ENCODE assay signal across 10 cellular contexts in the genomic region with DNA sequence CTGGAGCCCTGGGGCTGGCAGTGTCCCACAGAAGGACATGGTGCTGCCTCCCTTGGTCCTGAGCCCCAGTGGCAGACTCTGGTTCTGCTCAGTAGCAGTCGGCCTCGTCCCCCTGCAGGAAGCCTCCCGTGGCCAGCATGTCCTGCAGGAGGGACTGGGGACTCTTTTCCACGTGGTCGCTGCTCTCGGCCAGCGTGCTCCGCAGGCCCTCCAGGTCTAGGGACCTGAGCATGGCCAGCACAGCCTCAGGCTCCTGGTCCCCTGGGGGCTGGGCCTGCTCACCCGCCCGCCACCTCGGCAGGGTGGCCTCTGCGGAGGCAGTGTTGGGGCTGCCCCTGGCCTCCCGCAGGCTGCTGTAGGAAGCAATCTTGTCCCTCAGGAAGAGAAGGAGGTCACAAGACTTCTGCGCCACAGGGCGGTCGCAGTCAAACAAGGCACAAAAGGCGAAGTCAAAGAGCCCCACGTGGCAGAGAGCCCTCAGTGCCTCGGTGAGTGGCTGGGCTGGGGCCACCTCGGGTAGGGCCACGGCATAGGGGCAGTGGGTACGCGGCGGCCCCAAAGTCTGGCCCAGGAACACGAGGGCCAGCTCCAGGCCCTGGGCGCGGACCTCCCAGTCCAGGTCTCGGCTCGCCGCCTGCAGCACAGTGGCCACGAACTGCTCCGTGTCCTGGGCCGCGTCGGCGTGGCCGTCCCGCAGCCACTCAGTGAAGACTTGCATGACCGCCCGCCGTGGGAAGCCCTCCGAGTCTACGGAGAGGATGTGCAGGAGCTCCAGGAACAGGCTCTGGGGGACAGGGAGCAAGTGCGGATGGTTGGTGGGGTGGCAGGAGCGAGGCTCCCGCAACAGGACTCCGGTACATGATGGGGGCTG. TPM values are rescaled to one million over a fixed set of nuclear protein-coding genes. Genes with fewer than 3 reads are reported as not detected.
DNase-seq lines count a peak whose midpoint lies in the region; ATAC-seq, FAIRE-seq and TF ChIP-seq lines count a peak whose summit lies in the region.
"Had no signal": no experiment of that assay in that cellular context is flagged by ENCODE, and none has a peak within 500 bp of the region (broad histone marks: within the 10 kb centered on the region; RNA-seq: fewer than 3 reads in every experiment).

No MANE protein-coding gene starts in this region.

- DNase-seq in H54 (ENCODE audit: insufficient read length, low spot score) (no peak), SJCRH30 (peak; percentile 12 to 23), right cardiac atrium (peak in 2 of 3 donors; percentile 50 to 61), spleen (peak; percentile 75), GM19240 (ENCODE audit: insufficient read length, low spot score) (no peak), NK-92 (lab: John Stamatoyannopoulos, UW; ENCODE audit: unreplicated experiment) (no peak)
- DNase-seq: colonic mucosa, NCI-H2029, NCI-H82 had no signal

- H3K4me1 ChIP-seq in SJCRH30: no peaks in the 10 kb centered on the region
- H3K4me1 ChIP-seq in right cardiac atrium (ENCODE audit: control insufficient read depth, insufficient read depth, low read length): no peaks in the 10 kb centered on the region
- H3K4me1 ChIP-seq in spleen: peaks cover 0 to 3% (median under 1%) of the 10 kb centered on the region in 6 donors
- H3K4me1 ChIP-seq: colonic mucosa had no signal

- no peaks in the 10 kb centered on the region for H3K27me3 ChIP-seq in SJCRH30
- no peaks in the 10 kb centered on the region for H3K27me3 ChIP-seq in right cardiac atrium (ENCODE audit: control insufficient read depth, insufficient read depth)
- no peaks in the 10 kb centered on the region for H3K27me3 ChIP-seq in spleen (replicated peaks in 1 of 7)
- H3K27me3 ChIP-seq: colonic mucosa had no signal

- H3K4me3 ChIP-seq in SJCRH30 (no peak overlapping the region), right cardiac atrium (ENCODE audit: low read length) (no peak overlapping the region), spleen (no peak overlapping the region)
- H3K4me3 ChIP-seq: colonic mucosa had no signal

- WGBS in right cardiac atrium: 86% methylated on average over 47 of the region's 47 CpGs
- WGBS in spleen, 5 donors: 89 to 95% (median 91%) methylated on average over 27 to 47 of the region's 47 CpGs

- H3K36me3 ChIP-seq in SJCRH30 (peaks cover 29% of the 10 kb centered on the region), spleen (peaks cover 0 to 63% (median 52%) of the 10 kb centered on the region in 6 donors)
- H3K36me3 ChIP-seq: colonic mucosa had no signal

- TF ChIP-seq CTCF in spleen (IDR thresholded peaks at IDR 0.05 in 8 of 11, conservative IDR thresholded peaks at IDR 0.05 in 3 of 11): no peak

- intact Hi-C loops in right cardiac atrium (cut with DNase I) (no loop called here), spleen (cut with DNase I; ENCODE audit: low total_unique reads) (no loop called here)

- no peaks in the 10 kb centered on the region for H3K9me3 ChIP-seq in SJCRH30 (replicated peaks)
- no peaks in the 10 kb centered on the region for H3K9me3 ChIP-seq in right cardiac atrium (ENCODE audit: control insufficient read depth, low read length)
- H3K9me3 ChIP-seq in spleen: no peaks in the 10 kb centered on the region
- H3K9me3 ChIP-seq: colonic mucosa had no signal

- ATAC-seq in right cardiac atrium (peak in 1 of 2 donors; percentile 26), HG02588 (IDR thresholded peaks at IDR 0.05; ENCODE audit: unreplicated experiment) (no peak)

- H3K27ac ChIP-seq in SJCRH30: no peak overlapping the region
- H3K27ac ChIP-seq in right cardiac atrium (ENCODE audit: low read length): no peak overlapping the region
- no peak overlapping the region for H3K27ac ChIP-seq in spleen
- H3K27ac ChIP-seq: colonic mucosa had no signal

- FAIRE-seq in H54 (lab: Jason Lieb, UNC): no peak

- peak; percentile 5; the same call in 1 of the 2 replicates for TF ChIP-seq POLR2A in H54 (IDR thresholded peaks at IDR 0.05; ENCODE audit: low read depth, low read length)
- no peak for TF ChIP-seq POLR2A in spleen (IDR thresholded peaks at IDR 0.05)

RNA-seq across cellular contexts. Expression of a gene that starts 17.1 kb away (rescaled TPM):
- total RNA-seq in SJCRH30 (2014; rRNA removed; shearing (Covaris generic)): 38.5 and 41.5 TPM in 2 replicates
- 10 to 100 TPM; 15.4 to 19.0 (median 16.1) TPM for total RNA-seq in right cardiac atrium
- 16.9 TPM for polyA plus RNA-seq in right cardiac atrium
- 10 to 100 TPM; 25.3 to 37.3 (median 32.2) TPM for total RNA-seq in spleen
- polyA plus RNA-seq in spleen: 10 to 100 TPM; 26.6 to 50.9 (median 48.9) TPM

RNA-seq across cellular contexts. Expression of a gene that starts 18.6 kb away (rescaled TPM):
- total RNA-seq in SJCRH30 (2014; rRNA removed; shearing (Covaris generic)): 20.3 and 25.2 TPM in 2 replicates
- total RNA-seq in right cardiac atrium (1 to 10 TPM; 3.6 to 6.6 (median 4.8) TPM), spleen (10 to 100 TPM; 33.3 to 47.4 (median 42.3) TPM)
- polyA plus RNA-seq in right cardiac atrium (6.0 TPM), spleen (10 to 100 TPM; 21.2 to 22.4 (median 21.6) TPM)

RNA-seq across cellular contexts. Expression of a gene that starts 20.6 kb away (rescaled TPM):
- 5.0 and 5.1 TPM in 2 replicates for total RNA-seq in SJCRH30 (2014; rRNA removed; shearing (Covaris generic))
- 10 to 100 TPM; 10.6 to 16.0 (median 15.2) TPM for total RNA-seq in right cardiac atrium
- 7.9 TPM for polyA plus RNA-seq in right cardiac atrium
- 10 to 100 TPM in 6 of 7 donors, 1 to 10 TPM in 1; 7.1 to 17.1 (median 13.2) TPM for total RNA-seq in spleen
- 1 to 10 TPM; 1.2 to 4.4 (median 2.2) TPM for polyA plus RNA-seq in spleen

Comparison
In these comparisons a context has a peak if more than half of its experiments do, and no peak if none do; other contexts are left out.
1. DNase-seq: peak in SJCRH30 (2 of 2), right cardiac atrium (2 of 3) and spleen (single experiment); none in H54 (single experiment), GM19240 (single experiment) and NK-92 (single experiment).